Comparison of ENCODE assay signal across 13 cellular contexts in the genomic region with DNA sequence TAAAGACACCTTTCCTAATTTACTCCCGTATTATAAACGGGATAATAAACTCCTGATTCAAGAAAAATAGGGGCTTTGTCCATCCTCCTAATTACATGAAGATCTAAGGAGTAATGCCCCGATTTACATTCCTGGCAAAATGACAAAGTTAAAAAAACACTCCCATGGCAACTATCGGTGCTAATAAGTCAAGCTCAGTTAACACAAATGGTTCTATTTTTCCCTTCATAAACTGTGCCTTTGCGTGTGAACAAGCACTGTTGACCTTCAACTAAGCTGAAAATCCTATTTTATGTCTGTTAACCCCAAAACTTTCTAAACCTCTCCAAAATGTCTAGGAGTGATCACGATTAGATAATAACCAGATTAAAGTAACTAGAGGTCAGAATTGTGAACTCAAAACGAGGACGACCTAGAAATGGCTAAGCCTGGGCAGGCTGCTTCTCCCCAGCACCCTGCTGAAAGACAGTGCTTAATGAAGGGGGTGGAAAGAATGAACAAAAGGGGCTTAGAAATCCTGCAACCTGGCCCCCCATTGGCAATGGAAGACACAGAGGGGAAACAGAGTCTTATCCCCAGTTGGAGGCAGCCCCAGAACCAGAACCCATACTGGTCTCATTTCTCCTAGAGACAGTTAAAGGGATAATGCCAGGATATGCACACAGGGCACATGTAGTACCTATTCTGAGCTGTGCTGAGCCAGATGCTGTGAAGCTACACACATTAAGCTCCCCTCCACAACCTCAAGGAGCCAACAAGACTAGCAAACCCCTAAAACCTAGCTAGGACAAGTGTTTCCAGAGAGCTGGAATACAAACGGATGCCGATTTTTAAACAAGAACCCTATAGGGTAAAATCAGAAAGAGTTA. TPM values are rescaled to one million over a fixed set of nuclear protein-coding genes. Genes with fewer than 3 reads are reported as not detected.
A peak's percentile ranks its signal among the peaks of the same experiment; 100 is the strongest.
DNase-seq lines count a peak whose midpoint lies in the region; TF ChIP-seq lines count a peak whose summit lies in the region.
"Had no signal": no experiment of that assay in that cellular context is flagged by ENCODE, and none has a peak within 500 bp of the region (broad histone marks: within the 10 kb centered on the region; RNA-seq: fewer than 3 reads in every experiment).

No MANE protein-coding gene starts in this region.

- H3K4me1 Mint-ChIP-seq in nephron progenitor cell, result peaks cover 12% of the 10 kb centered on the region

- no peaks in the 10 kb centered on the region for H3K9me3 Mint-ChIP-seq in nephron progenitor cell
- H3K9me3 Mint-ChIP-seq: activated CD8-positive, alpha-beta T cell treated with anti-CD3 and anti-CD28 coated beads for 36 hours; activated T-helper 2 cell treated with anti-CD3 and anti-CD28 coated beads, Interferon-gamma antibody, Interleukin-2, Interleukin-4, amounts not matched to agents 10 μg/mL and 5 μg/mL and 100 μg/mL, durations not matched to agents 14 hours and 24 hours and 36 hours had no signal

- no peak overlapping the region for H3K4me3 Mint-ChIP-seq in nephron progenitor cell
- H3K4me3 Mint-ChIP-seq: activated CD8-positive, alpha-beta T cell treated with anti-CD3 and anti-CD28 coated beads for 36 hours had no signal

- peaks cover 4% of the 10 kb centered on the region; the same call in 1 of the 2 replicates for H3F3A ChIP-seq in OCI-LY1 (ENCODE audit: insufficient read depth, low read length)

- H4K20me1 ChIP-seq in OCI-LY1 (ENCODE audit: insufficient read depth, low read length), result no peaks in the 10 kb centered on the region

- H3K4me1 ChIP-seq in OCI-LY1 (ENCODE audit: insufficient read depth, low read length, severe bottlenecking), result peaks cover 92% of the 10 kb centered on the region

- peak overlapping the region; percentile 60 for H3K4me2 ChIP-seq in OCI-LY1 (ENCODE audit: low read length)

- no peaks in the 10 kb centered on the region for H3K36me3 Mint-ChIP-seq in nephron progenitor cell (ENCODE audit: low read depth)

- no peaks in the 10 kb centered on the region for H3K27me3 ChIP-seq in H7 (ENCODE audit: control insufficient read depth, insufficient read depth, low read length)
- no peaks in the 10 kb centered on the region for H3K27me3 ChIP-seq in OCI-LY1 (ENCODE audit: insufficient read depth, low read length)
- H3K27me3 ChIP-seq: breast epithelium had no signal

- no peaks in the 10 kb centered on the region for H3K9me3 ChIP-seq in OCI-LY1 (ENCODE audit: low read length)
- H3K9me3 ChIP-seq: breast epithelium had no signal

- H2AFZ ChIP-seq in OCI-LY1 (ENCODE audit: low read length), result no peak overlapping the region

- peak overlapping the region; percentile 77 for H3K27ac Mint-ChIP-seq in nephron progenitor cell
- H3K27ac Mint-ChIP-seq: activated CD8-positive, alpha-beta T cell treated with anti-CD3 and anti-CD28 coated beads for 36 hours; activated T-helper 2 cell treated with anti-CD3 and anti-CD28 coated beads, Interferon-gamma antibody, Interleukin-2, Interleukin-4, amounts not matched to agents 10 μg/mL and 5 μg/mL and 100 μg/mL, durations not matched to agents 14 hours and 24 hours and 36 hours had no signal

- H3K4me3 ChIP-seq in H7 (ENCODE audit: insufficient read depth, low read depth, low read length), result no peak overlapping the region
- peak overlapping the region; percentile 30 for H3K4me3 ChIP-seq in OCI-LY1 (ENCODE audit: low read depth, low read length, poor library complexity, severe bottlenecking)
- H3K4me3 ChIP-seq: breast epithelium had no signal

- DNase-seq in H7 (peak; percentile 35), dermis microvascular lymphatic vessel endothelial cell (ENCODE audit: low read depth in 2 of 2) (peak; percentile 20 to 27), nephron progenitor cell (no peak), HUDEP-2 (lab: John Stamatoyannopoulos, UW; ENCODE audit: unreplicated experiment in 76 of 76) (no peak), DMS53 (lab: John Stamatoyannopoulos, UW) (no peak)
- DNase-seq in stimulated activated CD4-positive, alpha-beta T cell treated with anti-CD3 and anti-CD28 coated beads, Interleukin-1b, Interleukin-23, amount 100 ng/mL, for 48 hours, result no peak
- DNase-seq: activated CD8-positive, alpha-beta T cell treated with anti-CD3 and anti-CD28 coated beads for 36 hours; NCI-H1105; NCI-H446 treated with DMSO at 0.1 percent for 48 hours; stimulated activated naive CD8-positive, alpha-beta T cell treated with anti-CD3 and anti-CD28 coated beads, Interleukin-15, Interleukin-2, amounts not matched to agents 100 U/mL and 50 U/mL, for 24 hours had no signal

- peaks cover 65% of the 10 kb centered on the region for H3K79me2 ChIP-seq in OCI-LY1 (ENCODE audit: insufficient read depth, low read length)

- H3K36me3 ChIP-seq in H7 (replicated peaks; ENCODE audit: control insufficient read depth, insufficient read depth, low read length) (no peaks in the 10 kb centered on the region), OCI-LY1 (ENCODE audit: insufficient read depth, low read length) (peaks cover 7% of the 10 kb centered on the region)
- H3K36me3 ChIP-seq: breast epithelium had no signal

- peak overlapping the region; percentile 98 for H3K27ac ChIP-seq in OCI-LY1 (ENCODE audit: low read depth, low read length, poor library complexity, severe bottlenecking)
- H3K27ac ChIP-seq: breast epithelium had no signal

- TF ChIP-seq CTCF in OCI-LY1 (IDR thresholded peaks at IDR 0.05; ENCODE audit: low read length) (no peak), nephron progenitor cell (IDR thresholded peaks at IDR 0.05) (no peak)

- H3K27me3 Mint-ChIP-seq in nephron progenitor cell (ENCODE audit: low read depth, poor library complexity), result peaks cover 2% of the 10 kb centered on the region
- H3K27me3 Mint-ChIP-seq: activated CD8-positive, alpha-beta T cell treated with anti-CD3 and anti-CD28 coated beads for 36 hours had no signal

- H3K9me2 ChIP-seq in OCI-LY1 (ENCODE audit: low read depth, low read length), result no peaks in the 10 kb centered on the region

- peak overlapping the region; percentile 53 for H3K9ac ChIP-seq in OCI-LY1 (ENCODE audit: low read length)

RNA-seq across cellular contexts. Expression of a gene that starts 23.0 kb away (rescaled TPM):
- total RNA-seq in H7 (2014; rRNA removed; shearing (Covaris generic)), result 5.9 TPM in 2 replicates
- 13.1 and 18.2 TPM in 2 replicates for total RNA-seq in dermis microvascular lymphatic vessel endothelial cell

Comparison
In these comparisons a context has a peak if more than half of its experiments do, and no peak if none do; other contexts are left out.
1. DNase-seq: peak in H7 (single experiment) and dermis microvascular lymphatic vessel endothelial cell (2 of 2); none in nephron progenitor cell (single experiment), HUDEP-2 (0 of 76), stimulated activated CD4-positive, alpha-beta T cell treated with anti-CD3 and anti-CD28 coated beads, Interleukin-1b, Interleukin-23, amount 100 ng/mL, for 48 hours (single experiment) and DMS53 (single experiment).